Comparison of ENCODE assay signal across 1 cellular context in genomic region chr7:97971120-97971989, GRCh38.
A peak's percentile ranks its signal among the peaks of the same experiment; 100 is the strongest.
TF ChIP-seq lines count a peak whose summit lies in the region.

No MANE protein-coding gene starts in this region.

TF ChIP-seq in K562, 482 proteins besides CTCF, POLR2A, EP300 and RAD21 (continued from another document):
- TF ChIP-seq, protein P1, sequence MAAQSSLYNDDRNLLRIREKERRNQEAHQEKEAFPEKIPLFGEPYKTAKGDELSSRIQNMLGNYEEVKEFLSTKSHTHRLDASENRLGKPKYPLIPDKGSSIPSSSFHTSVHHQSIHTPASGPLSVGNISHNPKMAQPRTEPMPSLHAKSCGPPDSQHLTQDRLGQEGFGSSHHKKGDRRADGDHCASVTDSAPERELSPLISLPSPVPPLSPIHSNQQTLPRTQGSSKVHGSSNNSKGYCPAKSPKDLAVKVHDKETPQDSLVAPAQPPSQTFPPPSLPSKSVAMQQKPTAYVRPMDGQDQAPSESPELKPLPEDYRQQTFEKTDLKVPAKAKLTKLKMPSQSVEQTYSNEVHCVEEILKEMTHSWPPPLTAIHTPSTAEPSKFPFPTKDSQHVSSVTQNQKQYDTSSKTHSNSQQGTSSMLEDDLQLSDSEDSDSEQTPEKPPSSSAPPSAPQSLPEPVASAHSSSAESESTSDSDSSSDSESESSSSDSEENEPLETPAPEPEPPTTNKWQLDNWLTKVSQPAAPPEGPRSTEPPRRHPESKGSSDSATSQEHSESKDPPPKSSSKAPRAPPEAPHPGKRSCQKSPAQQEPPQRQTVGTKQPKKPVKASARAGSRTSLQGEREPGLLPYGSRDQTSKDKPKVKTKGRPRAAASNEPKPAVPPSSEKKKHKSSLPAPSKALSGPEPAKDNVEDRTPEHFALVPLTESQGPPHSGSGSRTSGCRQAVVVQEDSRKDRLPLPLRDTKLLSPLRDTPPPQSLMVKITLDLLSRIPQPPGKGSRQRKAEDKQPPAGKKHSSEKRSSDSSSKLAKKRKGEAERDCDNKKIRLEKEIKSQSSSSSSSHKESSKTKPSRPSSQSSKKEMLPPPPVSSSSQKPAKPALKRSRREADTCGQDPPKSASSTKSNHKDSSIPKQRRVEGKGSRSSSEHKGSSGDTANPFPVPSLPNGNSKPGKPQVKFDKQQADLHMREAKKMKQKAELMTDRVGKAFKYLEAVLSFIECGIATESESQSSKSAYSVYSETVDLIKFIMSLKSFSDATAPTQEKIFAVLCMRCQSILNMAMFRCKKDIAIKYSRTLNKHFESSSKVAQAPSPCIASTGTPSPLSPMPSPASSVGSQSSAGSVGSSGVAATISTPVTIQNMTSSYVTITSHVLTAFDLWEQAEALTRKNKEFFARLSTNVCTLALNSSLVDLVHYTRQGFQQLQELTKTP (IDR thresholded peaks at IDR 0.05; ENCODE audit: low read depth in 1 of 2, partially characterized antibody in 2 of 2): peak in 1 of 2 experiments; percentile 29
- TF ChIP-seq MYC (IDR thresholded peaks at IDR 0.05; ENCODE audit: low read depth, low read length): peak; percentile 46; the same call in 1 of the 2 replicates
- TF ChIP-seq MYC (CRISPR knock-in tag; IDR thresholded peaks at IDR 0.05; ENCODE audit: borderline replicate concordance, low read depth): peak; percentile 60
- TF ChIP-seq USF1 (CRISPR knock-in tag; IDR thresholded peaks at IDR 0.05): peak; percentile 37; the same call in 1 of the 2 replicates
- 0 out of 2 replicates have a peak, but pooled peaks have one; percentile 69 for TF ChIP-seq OTX1 (CRISPR knock-in tag; IDR thresholded peaks at IDR 0.05)
- no peak for TF ChIP-seq NCOA6 (IDR thresholded peaks at IDR 0.05)
- TF ChIP-seq, protein P2, sequence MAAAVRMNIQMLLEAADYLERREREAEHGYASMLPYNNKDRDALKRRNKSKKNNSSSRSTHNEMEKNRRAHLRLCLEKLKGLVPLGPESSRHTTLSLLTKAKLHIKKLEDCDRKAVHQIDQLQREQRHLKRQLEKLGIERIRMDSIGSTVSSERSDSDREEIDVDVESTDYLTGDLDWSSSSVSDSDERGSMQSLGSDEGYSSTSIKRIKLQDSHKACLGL (CRISPR knock-in tag; IDR thresholded peaks at IDR 0.05; ENCODE audit: borderline replicate concordance, poor library complexity, severe bottlenecking): no peak
- TF ChIP-seq CC2D1A (IDR thresholded peaks at IDR 0.05): 0 out of 2 replicates have a peak, but pooled peaks have one; percentile 42
- no peak for TF ChIP-seq CSDE1 (IDR thresholded peaks at IDR 0.05)
- peak; percentile 70 for TF ChIP-seq MAX (CRISPR knock-in tag; IDR thresholded peaks at IDR 0.05)
- no peak for TF ChIP-seq CBFA2T3 (IDR thresholded peaks at IDR 0.05)
- TF ChIP-seq, protein P3, sequence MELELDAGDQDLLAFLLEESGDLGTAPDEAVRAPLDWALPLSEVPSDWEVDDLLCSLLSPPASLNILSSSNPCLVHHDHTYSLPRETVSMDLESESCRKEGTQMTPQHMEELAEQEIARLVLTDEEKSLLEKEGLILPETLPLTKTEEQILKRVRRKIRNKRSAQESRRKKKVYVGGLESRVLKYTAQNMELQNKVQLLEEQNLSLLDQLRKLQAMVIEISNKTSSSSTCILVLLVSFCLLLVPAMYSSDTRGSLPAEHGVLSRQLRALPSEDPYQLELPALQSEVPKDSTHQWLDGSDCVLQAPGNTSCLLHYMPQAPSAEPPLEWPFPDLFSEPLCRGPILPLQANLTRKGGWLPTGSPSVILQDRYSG (tag; conservative IDR thresholded peaks at IDR 0.05; ENCODE audit: low read depth): no peak
- peak; percentile 54; the same call in 1 of the 2 replicates for TF ChIP-seq NBN (IDR thresholded peaks at IDR 0.05; ENCODE audit: low read depth)
- no peak for TF ChIP-seq RUNX1 (IDR thresholded peaks at IDR 0.05; ENCODE audit: low read depth)
- TF ChIP-seq CREM (IDR thresholded peaks at IDR 0.05; ENCODE audit: low read depth): 0 out of 2 replicates have a peak, but pooled peaks have one; percentile 6
- TF ChIP-seq LARP7 (IDR thresholded peaks at IDR 0.05): peak; percentile 74; the same call in 1 of the 2 replicates
- TF ChIP-seq FOXJ3 (CRISPR knock-in tag; IDR thresholded peaks at IDR 0.05): no peak
- TF ChIP-seq THRAP3 (IDR thresholded peaks at IDR 0.05; ENCODE audit: borderline replicate concordance): peak; percentile 33; the same call in 1 of the 2 replicates
- TF ChIP-seq BCOR (IDR thresholded peaks at IDR 0.05): 0 out of 2 replicates have a peak, but pooled peaks have one; percentile 10
- TF ChIP-seq ZBTB2 (IDR thresholded peaks at IDR 0.05): 0 out of 2 replicates have a peak, but pooled peaks have one; percentile 51
- no peak for TF ChIP-seq RBM15 (IDR thresholded peaks at IDR 0.05; ENCODE audit: insufficient read depth, low read length)
- TF ChIP-seq MNT (conservative IDR thresholded peaks at IDR 0.05): peak; percentile 88 to 89
- peak; percentile 74 for TF ChIP-seq SMARCA5 (IDR thresholded peaks at IDR 0.05)
- peak; percentile 73; the same call in 1 of the 2 replicates for TF ChIP-seq EP400 (IDR thresholded peaks at IDR 0.05)
- TF ChIP-seq NR2C1 (IDR thresholded peaks at IDR 0.05): no peak
- TF ChIP-seq NR2C1 (tag; IDR thresholded peaks at IDR 0.05): 0 out of 2 replicates have a peak, but pooled peaks have one; percentile 9
- TF ChIP-seq ARNT (IDR thresholded peaks at IDR 0.05): 0 out of 4 replicates have a peak, but pooled peaks of 1 of the 2 experiments have one; percentile 70
- 0 out of 2 replicates have a peak, but pooled peaks have one; percentile 18 for TF ChIP-seq ETV1 (tag; conservative IDR thresholded peaks at IDR 0.05; ENCODE audit: low read depth)
